In genomic region chr1:15323351-15323988, GRCh38 we compare ENCODE assay signal across 8 cellular contexts.
DNase-seq lines count a peak whose midpoint lies in the region; ATAC-seq and TF ChIP-seq lines count a peak whose summit lies in the region.

No MANE protein-coding gene starts in this region.

- H3K27me3 ChIP-seq in GM23338 (ENCODE audit: insufficient read depth), result no peaks in the 10 kb centered on the region

- H3K9me3 Mint-ChIP-seq in GM23338 (peaks cover 6% of the 10 kb centered on the region; the same call in 1 of the 3 replicates), chondrocyte (ENCODE audit: low read depth) (peaks cover 11% of the 10 kb centered on the region)

- H3K4me3 ChIP-seq in AG09309 (ENCODE audit: control insufficient read depth, low read depth, low read length), result no peak overlapping the region
- H3K4me3 ChIP-seq in GM23338, result no peak overlapping the region

- TF ChIP-seq CTCF in AG09309 (IDR thresholded peaks at IDR 0.05; ENCODE audit: control insufficient read depth, insufficient read depth, low read depth, low read length, missing control alignments), result peak; percentile 99
- TF ChIP-seq CTCF in GM23338 (conservative IDR thresholded peaks at IDR 0.05; ENCODE audit: low read depth in 2 of 2), result peak; percentile 93 to 95
- TF ChIP-seq CTCF in chondrocyte (IDR thresholded peaks at IDR 0.05), result peak; percentile 96

- H4K20me1 ChIP-seq in GM23338 (replicated peaks; ENCODE audit: insufficient read depth), result no peaks in the 10 kb centered on the region

- no peaks in the 10 kb centered on the region for H3F3A ChIP-seq in GM23338 (replicated peaks; ENCODE audit: low read depth)

- H2AFZ ChIP-seq in GM23338, result peak overlapping the region; percentile 69; the same call in 1 of the 2 replicates

- no peaks in the 10 kb centered on the region for H3K36me3 Mint-ChIP-seq in GM23338 (ENCODE audit: low read depth)
- peaks cover 6% of the 10 kb centered on the region for H3K36me3 Mint-ChIP-seq in chondrocyte (ENCODE audit: low read depth)

- H3K36me3 ChIP-seq in GM23338 (ENCODE audit: insufficient read depth), result no peaks in the 10 kb centered on the region

- H3K9me2 ChIP-seq in GM23338 (ENCODE audit: insufficient read depth), result no peaks in the 10 kb centered on the region; the same call in 1 of the 2 replicates

- H3K4me3 Mint-ChIP-seq in GM23338, result no peak overlapping the region
- H3K4me3 Mint-ChIP-seq in chondrocyte (ENCODE audit: unreplicated experiment), result no peak overlapping the region

- H3K27me3 Mint-ChIP-seq in GM23338 (ENCODE audit: insufficient read depth, low read depth, poor library complexity) (peaks cover 7% of the 10 kb centered on the region), chondrocyte (ENCODE audit: low read depth) (peaks cover 20% of the 10 kb centered on the region)

- no peak overlapping the region for H3K4me2 ChIP-seq in GM23338

- peak; percentile 90 for ATAC-seq in GM23338

- H3K27ac ChIP-seq in GM23338 (ENCODE audit: low read depth), result no peak overlapping the region

- no peaks in the 10 kb centered on the region for H3K79me2 ChIP-seq in GM23338 (replicated peaks; ENCODE audit: insufficient read depth)

- no peak overlapping the region for H3K27ac Mint-ChIP-seq in GM23338
- no peak overlapping the region for H3K27ac Mint-ChIP-seq in chondrocyte (ENCODE audit: unreplicated experiment)

- DNase-seq in AG09309 (ENCODE audit: low read depth) (no peak), GM23338 (ENCODE audit: low spot score) (peak; percentile 83), NCI-H446 (lab: John Stamatoyannopoulos, UW) (peak; percentile 73 to 86), chondrocyte (ENCODE audit: low spot score) (no peak), left kidney (ENCODE audit: low read depth, low spot score) (peak; percentile 86), GOT3 (lab: John Stamatoyannopoulos, UW) (no peak)
- peak; percentile 62 to 65 for DNase-seq in activated CD4-positive, alpha-beta T cell treated with anti-CD3 and anti-CD28 coated beads for 24 hours (ENCODE audit: low read depth in 2 of 2)
- peak; percentile 50 for DNase-seq in stimulated activated CD4-positive, alpha-beta T cell treated with anti-CD3 and anti-CD28 coated beads, Interleukin-2, amount 100 ng/mL, for 4 hours (ENCODE audit: low read depth)

- H3K4me1 Mint-ChIP-seq in GM23338 (peaks cover 28% of the 10 kb centered on the region), chondrocyte (ENCODE audit: low read depth) (peaks cover 16% of the 10 kb centered on the region)

- H3K4me1 ChIP-seq in GM23338 (ENCODE audit: insufficient read depth), result peaks cover 22% of the 10 kb centered on the region; the same call in 1 of the 2 replicates

TF ChIP-seq in GM23338, 12 proteins besides CTCF, POLR2A, EP300 and RAD21 (continues in another document):
- no peak for TF ChIP-seq EZH2phosphoT487 (IDR thresholded peaks at IDR 0.05; ENCODE audit: unreplicated experiment)
- no peak for TF ChIP-seq EZH2 (IDR thresholded peaks at IDR 0.05; ENCODE audit: low read depth, unreplicated experiment)
- TF ChIP-seq STAT1 (IDR thresholded peaks at IDR 0.05; ENCODE audit: unreplicated experiment), result no peak
- no peak for TF ChIP-seq ETS1 (IDR thresholded peaks at IDR 0.05)
- TF ChIP-seq ZNF331 (CRISPR knock-in tag; IDR thresholded peaks at IDR 0.05; ENCODE audit: low read depth), result no peak
- no peak for TF ChIP-seq CREB1 (CRISPR knock-in tag; IDR thresholded peaks at IDR 0.05; ENCODE audit: low read depth)
- no peak for TF ChIP-seq JUNB (IDR thresholded peaks at IDR 0.05; ENCODE audit: unreplicated experiment)
- no peak for TF ChIP-seq POLR2AphosphoS5 (IDR thresholded peaks at IDR 0.05; ENCODE audit: low read depth)
- TF ChIP-seq, protein P1, sequence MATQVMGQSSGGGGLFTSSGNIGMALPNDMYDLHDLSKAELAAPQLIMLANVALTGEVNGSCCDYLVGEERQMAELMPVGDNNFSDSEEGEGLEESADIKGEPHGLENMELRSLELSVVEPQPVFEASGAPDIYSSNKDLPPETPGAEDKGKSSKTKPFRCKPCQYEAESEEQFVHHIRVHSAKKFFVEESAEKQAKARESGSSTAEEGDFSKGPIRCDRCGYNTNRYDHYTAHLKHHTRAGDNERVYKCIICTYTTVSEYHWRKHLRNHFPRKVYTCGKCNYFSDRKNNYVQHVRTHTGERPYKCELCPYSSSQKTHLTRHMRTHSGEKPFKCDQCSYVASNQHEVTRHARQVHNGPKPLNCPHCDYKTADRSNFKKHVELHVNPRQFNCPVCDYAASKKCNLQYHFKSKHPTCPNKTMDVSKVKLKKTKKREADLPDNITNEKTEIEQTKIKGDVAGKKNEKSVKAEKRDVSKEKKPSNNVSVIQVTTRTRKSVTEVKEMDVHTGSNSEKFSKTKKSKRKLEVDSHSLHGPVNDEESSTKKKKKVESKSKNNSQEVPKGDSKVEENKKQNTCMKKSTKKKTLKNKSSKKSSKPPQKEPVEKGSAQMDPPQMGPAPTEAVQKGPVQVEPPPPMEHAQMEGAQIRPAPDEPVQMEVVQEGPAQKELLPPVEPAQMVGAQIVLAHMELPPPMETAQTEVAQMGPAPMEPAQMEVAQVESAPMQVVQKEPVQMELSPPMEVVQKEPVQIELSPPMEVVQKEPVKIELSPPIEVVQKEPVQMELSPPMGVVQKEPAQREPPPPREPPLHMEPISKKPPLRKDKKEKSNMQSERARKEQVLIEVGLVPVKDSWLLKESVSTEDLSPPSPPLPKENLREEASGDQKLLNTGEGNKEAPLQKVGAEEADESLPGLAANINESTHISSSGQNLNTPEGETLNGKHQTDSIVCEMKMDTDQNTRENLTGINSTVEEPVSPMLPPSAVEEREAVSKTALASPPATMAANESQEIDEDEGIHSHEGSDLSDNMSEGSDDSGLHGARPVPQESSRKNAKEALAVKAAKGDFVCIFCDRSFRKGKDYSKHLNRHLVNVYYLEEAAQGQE (IDR thresholded peaks at IDR 0.05; ENCODE audit: unreplicated experiment), result no peak
- no peak for TF ChIP-seq ZNF114 (CRISPR knock-in tag; IDR thresholded peaks at IDR 0.05)
- no peak for TF ChIP-seq NANOG (IDR thresholded peaks at IDR 0.05; ENCODE audit: borderline replicate concordance)

Comparison
In these comparisons a context has a peak if more than half of its experiments do, and no peak if none do; other contexts are left out.
1. DNase-seq: peak in GM23338 (single experiment), NCI-H446 (2 of 2), activated CD4-positive, alpha-beta T cell treated with anti-CD3 and anti-CD28 coated beads for 24 hours (2 of 2), left kidney (single experiment) and stimulated activated CD4-positive, alpha-beta T cell treated with anti-CD3 and anti-CD28 coated beads, Interleukin-2, amount 100 ng/mL, for 4 hours (single experiment); none in AG09309 (single experiment), chondrocyte (single experiment) and GOT3 (single experiment).
2. Peak in every context shown above with its lines, with median percentiles within 50 percentile points of each other: CTCF ChIP-seq.